Comparison of ENCODE assay signal across 27 cellular contexts in the genomic region with DNA sequence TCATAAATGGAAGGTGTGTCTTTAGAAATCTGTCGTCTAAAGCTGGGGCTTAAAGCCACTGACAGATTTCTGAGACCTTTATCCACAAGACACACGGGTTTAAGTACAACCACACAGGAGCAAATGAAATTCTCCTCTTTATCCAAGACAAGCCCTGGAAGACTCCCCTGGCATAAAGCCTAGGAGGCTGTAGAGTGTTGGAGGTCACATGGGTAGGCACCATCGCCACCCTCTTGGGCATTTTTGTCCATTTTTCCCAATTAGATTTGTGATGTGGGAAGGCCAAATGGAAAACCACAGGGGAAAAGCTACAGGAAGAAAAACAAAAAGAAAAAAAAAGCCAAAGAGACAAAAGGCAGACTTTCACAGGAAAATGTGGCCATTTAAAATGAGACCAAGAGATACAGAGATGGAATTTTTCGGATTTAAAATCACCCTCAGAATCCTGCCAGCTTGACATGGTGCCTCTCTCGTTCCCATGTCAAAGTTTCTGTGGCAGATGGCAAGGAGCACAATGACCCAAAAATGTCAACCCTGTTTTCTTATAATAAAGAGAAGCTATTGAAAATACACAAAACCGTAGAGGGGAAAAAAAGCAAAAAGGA.
"Had no signal": no experiment of that assay in that cellular context is flagged by ENCODE, and none has a peak within 500 bp of the region (broad histone marks: within the 10 kb centered on the region; RNA-seq: fewer than 3 reads in every experiment).

No MANE protein-coding gene starts in this region.

- H3K9me3 ChIP-seq: ovary, psoas muscle, right lobe of liver, thoracic aorta, thyroid gland, upper lobe of left lung, vagina had no signal

- ATAC-seq: psoas muscle; right cardiac atrium; right lobe of liver; stimulated activated effector memory CD8-positive, alpha-beta T cell treated with anti-CD3 and anti-CD28 coated beads, Interleukin-12 subunit alpha, Interleukin-12 subunit beta, amount 100 ng/mL, for 72 hours; stimulated activated naive B cell treated with anti-CD40 and anti-IgM and Interleukin-4, amounts not matched to agents 10 μg/mL and 1 μg/mL and 100 μg/mL, for 72 hours had no signal

- H3K4me3 Mint-ChIP-seq: nephron; neural progenitor cell; stimulated activated effector memory CD8-positive, alpha-beta T cell treated with anti-CD3 and anti-CD28 coated beads, Interleukin-12 subunit alpha, Interleukin-12 subunit beta, amount 100 ng/mL, for 72 hours; stimulated activated naive B cell treated with anti-CD40 and anti-IgM and Interleukin-4, amounts not matched to agents 10 μg/mL and 1 μg/mL and 100 μg/mL, for 72 hours; stimulated activated naive CD8-positive, alpha-beta T cell treated with anti-CD3 and anti-CD28 coated beads, Interleukin-15, Interleukin-2, amounts not matched to agents 100 ng/mL and 50 ng/mL, for 24 hours had no signal

- H3K27ac ChIP-seq: neural progenitor cell, ovary, parathyroid adenoma, psoas muscle, right lobe of liver, sigmoid colon, stomach, thoracic aorta, thyroid gland, tibial nerve, upper lobe of left lung, vagina had no signal

- H3K36me3 Mint-ChIP-seq: neural progenitor cell; stimulated activated effector memory CD8-positive, alpha-beta T cell treated with anti-CD3 and anti-CD28 coated beads, Interleukin-12 subunit alpha, Interleukin-12 subunit beta, amount 100 ng/mL, for 72 hours; stimulated activated naive B cell treated with anti-CD40 and anti-IgM and Interleukin-4, amounts not matched to agents 10 μg/mL and 1 μg/mL and 100 μg/mL, for 72 hours had no signal

- H3K9ac ChIP-seq: neural progenitor cell, parathyroid adenoma had no signal

- H3K4me1 Mint-ChIP-seq: neural progenitor cell; stimulated activated effector memory CD8-positive, alpha-beta T cell treated with anti-CD3 and anti-CD28 coated beads, Interleukin-12 subunit alpha, Interleukin-12 subunit beta, amount 100 ng/mL, for 72 hours; stimulated activated naive B cell treated with anti-CD40 and anti-IgM and Interleukin-4, amounts not matched to agents 10 μg/mL and 1 μg/mL and 100 μg/mL, for 72 hours had no signal

- H3K27me3 Mint-ChIP-seq: progenitor cell of endocrine pancreas; stimulated activated naive CD8-positive, alpha-beta T cell treated with anti-CD3 and anti-CD28 coated beads, Interleukin-15, Interleukin-2, amounts not matched to agents 100 ng/mL and 50 ng/mL, for 24 hours had no signal

- H3K9me3 Mint-ChIP-seq: neural progenitor cell had no signal

- H3K27ac Mint-ChIP-seq: nephron; neural progenitor cell; progenitor cell of endocrine pancreas; stimulated activated effector memory CD8-positive, alpha-beta T cell treated with anti-CD3 and anti-CD28 coated beads, Interleukin-12 subunit alpha, Interleukin-12 subunit beta, amount 100 ng/mL, for 72 hours; stimulated activated naive B cell treated with anti-CD40 and anti-IgM and Interleukin-4, amounts not matched to agents 10 μg/mL and 1 μg/mL and 100 μg/mL, for 72 hours; stimulated activated naive CD8-positive, alpha-beta T cell treated with anti-CD3 and anti-CD28 coated beads, Interleukin-15, Interleukin-2, amounts not matched to agents 100 ng/mL and 50 ng/mL, for 24 hours had no signal

- H3K36me3 ChIP-seq: neural progenitor cell, ovary, right lobe of liver, sigmoid colon, stomach, thoracic aorta, thyroid gland, tibial nerve, upper lobe of left lung, vagina had no signal

- DNase-seq: occipital lobe; ovary; posterior cingulate gyrus; psoas muscle; right cardiac atrium; right lobe of liver; sigmoid colon; small intestine; stimulated activated CD4-positive, alpha-beta T cell treated with anti-CD3 and anti-CD28 coated beads, Interleukin-15, amount 100 ng/mL, for 24 hours; stimulated activated CD4-positive, alpha-beta T cell treated with anti-CD3 and anti-CD28 coated beads, Interleukin-2, amount 100 ng/mL, for 24 hours; stimulated activated CD4-positive, alpha-beta T cell treated with anti-CD3 and anti-CD28 coated beads, Interleukin-2, amount 100 ng/mL, for 48 hours; stimulated activated CD4-positive, alpha-beta T cell treated with anti-CD3 and anti-CD28 coated beads, Interleukin-4, amount 100 ng/mL, for 24 hours; stimulated activated naive B cell treated with anti-CD40 and anti-IgM and Interleukin-4, amounts not matched to agents 10 μg/mL and 1 μg/mL and 100 μg/mL, for 72 hours; stimulated activated naive CD4-positive, alpha-beta T cell treated with Interleukin-2 at 50 U/mL for 16 hours; stomach; thyroid gland; trophoblast cell; upper lobe of left lung had no signal

- H3K4me1 ChIP-seq: neural progenitor cell, parathyroid adenoma, psoas muscle, right lobe of liver, sigmoid colon, stomach, thyroid gland, tibial nerve, upper lobe of left lung, vagina had no signal

- H3K27me3 ChIP-seq: neural progenitor cell, ovary, right lobe of liver, sigmoid colon, stomach, thyroid gland, tibial nerve, upper lobe of left lung, vagina had no signal

- H3K4me3 ChIP-seq: neural progenitor cell, ovary, psoas muscle, right lobe of liver, sigmoid colon, stomach, thoracic aorta, thyroid gland, tibial nerve, upper lobe of left lung, vagina had no signal
